Comparison of ENCODE assay signal across 9 cellular contexts in genomic region chr5:154967419-154968024, GRCh38. TPM values are rescaled to one million over a fixed set of nuclear protein-coding genes. Genes with fewer than 3 reads are reported as not detected.
DNase-seq lines count a peak whose midpoint lies in the region; ATAC-seq, FAIRE-seq and TF ChIP-seq lines count a peak whose summit lies in the region.
"Had no signal": no experiment of that assay in that cellular context is flagged by ENCODE, and none has a peak within 500 bp of the region (broad histone marks: within the 10 kb centered on the region; RNA-seq: fewer than 3 reads in every experiment).

No MANE protein-coding gene starts in this region.

- H3K9me3 ChIP-seq in mammary epithelial cell (replicated peaks; ENCODE audit: insufficient read depth, low read length) (no peaks in the 10 kb centered on the region), uterus (no peaks in the 10 kb centered on the region)

- no peaks in the 10 kb centered on the region for H3K4me1 ChIP-seq in mammary epithelial cell (ENCODE audit: insufficient read depth, low read length)
- no peaks in the 10 kb centered on the region for H3K4me1 ChIP-seq in uterus

- dilution Hi-C loops in mammary epithelial cell (cut with HindIII; ENCODE audit: low sequenced_read_pairs) = no loop called here

- no peak overlapping the region for H3K27ac Mint-ChIP-seq in mesothelial cell of epicardium
- no peak overlapping the region for H3K27ac Mint-ChIP-seq in naive thymus-derived CD8-positive, alpha-beta T cell

- no peak overlapping the region for H3K4me3 Mint-ChIP-seq in mesothelial cell of epicardium
- no peak overlapping the region for H3K4me3 Mint-ChIP-seq in naive thymus-derived CD8-positive, alpha-beta T cell

- WGBS in mammary epithelial cell (ENCODE audit: low coverage, missing lambda C conversion rate) = 77% methylated on average over 5 of the region's 5 CpGs

- H3K4me3 ChIP-seq in mammary epithelial cell (replicated peaks in 1 of 3; ENCODE audit: insufficient read depth in 1 of 3, low read depth in 2 of 3, low read length in 3 of 3) = no peak overlapping the region
- no peak overlapping the region for H3K4me3 ChIP-seq in uterus

- H2AFZ ChIP-seq in mammary epithelial cell (ENCODE audit: low read depth, low read length) = no peak overlapping the region

- in situ Hi-C loops in mammary epithelial cell (cut with MboI; ENCODE audit: low sequenced_read_pairs in 2 of 2) = no loop called here

- H3K9ac ChIP-seq in mammary epithelial cell (ENCODE audit: insufficient read depth, low read length) = no peak overlapping the region

- H3K9me3 Mint-ChIP-seq in mesothelial cell of epicardium = no peaks in the 10 kb centered on the region
- no peaks in the 10 kb centered on the region for H3K9me3 Mint-ChIP-seq in naive thymus-derived CD8-positive, alpha-beta T cell

- no peaks in the 10 kb centered on the region for H3K27me3 ChIP-seq in mammary epithelial cell (ENCODE audit: insufficient read depth, low read length)
- H3K27me3 ChIP-seq in uterus = no peaks in the 10 kb centered on the region

- DNase-seq in D721Med (ENCODE audit: insufficient read length, low spot score) = no peak
- DNase-seq in HuH-7 (ENCODE audit: low spot score) = peak; percentile 17
- no peak for DNase-seq in mammary epithelial cell
- no peak for DNase-seq in mesothelial cell of epicardium (ENCODE audit: low spot score in 2 of 2, unreplicated experiment in 2 of 2)
- no peak for DNase-seq in DMS114 treated with DMSO at 0.1 percent for 48 hours (lab: John Stamatoyannopoulos, UW; ENCODE audit: unreplicated experiment)
- no peak for DNase-seq in uterus
- no peak for DNase-seq in naive thymus-derived CD8-positive, alpha-beta T cell

- H3K4me2 ChIP-seq in mammary epithelial cell (ENCODE audit: insufficient read depth, low read depth, low read length) = no peak overlapping the region

- H4K20me1 ChIP-seq in mammary epithelial cell (ENCODE audit: insufficient read depth, low read length) = no peaks in the 10 kb centered on the region

- no peaks in the 10 kb centered on the region for H3K27me3 Mint-ChIP-seq in mesothelial cell of epicardium (ENCODE audit: low read depth)
- no peaks in the 10 kb centered on the region for H3K27me3 Mint-ChIP-seq in naive thymus-derived CD8-positive, alpha-beta T cell

- no peaks in the 10 kb centered on the region for H3K4me1 Mint-ChIP-seq in mesothelial cell of epicardium
- H3K4me1 Mint-ChIP-seq in naive thymus-derived CD8-positive, alpha-beta T cell = peaks cover 2 to 12% (median 4%) of the 10 kb centered on the region in 4 donors

- TF ChIP-seq CTCF in D721Med (IDR thresholded peaks at IDR 0.05; ENCODE audit: insufficient read depth, missing control alignments) (peak; percentile 61), mammary epithelial cell (conservative IDR thresholded peaks at IDR 0.05 in 1 of 2, IDR thresholded peaks at IDR 0.05 in 1 of 2; ENCODE audit: extremely low read depth in 1 of 2, insufficient read depth in 1 of 2, low read depth in 1 of 2, low read length in 2 of 2) (peak; percentile 56 to 64), mesothelial cell of epicardium (IDR thresholded peaks at IDR 0.05; ENCODE audit: unreplicated experiment) (peak; percentile 53), uterus (IDR thresholded peaks at IDR 0.05) (peak in 2 of 4 experiments; percentile 9 to 11)

- H3K79me2 ChIP-seq in mammary epithelial cell (ENCODE audit: insufficient read depth, low read length) = peaks cover 14% of the 10 kb centered on the region

- no peak overlapping the region for H3K27ac ChIP-seq in mammary epithelial cell (ENCODE audit: insufficient read depth, low read depth, low read length)
- no peak overlapping the region for H3K27ac ChIP-seq in uterus

- POLR2A ChIA-PET in naive thymus-derived CD8-positive, alpha-beta T cell (lab: Charles Lee) = no interaction called here

- FAIRE-seq in D721Med (lab: Jason Lieb, UNC) = peak; percentile 16

- CTCF ChIA-PET in mammary epithelial cell (lab: Charles Lee; ENCODE audit: low non-redundant PET) = interaction anchor here (1.0 kb wide), 1 partner anchor 37 kb away, joined by 5 read pairs; no protein-coding TSS in a partner anchor

- no peak for TF ChIP-seq POLR2A in uterus (IDR thresholded peaks at IDR 0.05)

- H3K36me3 ChIP-seq in mammary epithelial cell (ENCODE audit: insufficient read depth, low read length) (peaks cover 2% of the 10 kb centered on the region), uterus (no peaks in the 10 kb centered on the region)

- H3K36me3 Mint-ChIP-seq in mesothelial cell of epicardium = peaks cover 15% of the 10 kb centered on the region
- peaks cover 7 to 73% (median 22%) of the 10 kb centered on the region in 3 donors for H3K36me3 Mint-ChIP-seq in naive thymus-derived CD8-positive, alpha-beta T cell

- intact Hi-C loops in mammary epithelial cell (cut with micrococcal nuclease) (loop anchor here (1.0 kb wide), 1 partner anchor 37 kb away; no protein-coding TSS in a partner anchor), uterus (cut with DNase I; ENCODE audit: low total_unique reads) (no loop called here)

- ATAC-seq in HG03571 (IDR thresholded peaks at IDR 0.05; ENCODE audit: unreplicated experiment) = no peak
- ATAC-seq in naive thymus-derived CD8-positive, alpha-beta T cell = no peak
- ATAC-seq: esophagus mucosa had no signal

- BruUV-seq in mammary epithelial cell (replicated peaks; lab: Mats Ljungman, UMichigan) = no TSS peak

RNA-seq across cellular contexts. Expression of gene MRPL22, which starts 26.6 kb away (rescaled TPM):
- total RNA-seq in mammary epithelial cell (10 to 100 TPM in 1 of 2 donors, 1 to 10 TPM in 1; 7.7 to 58.1 TPM), mesothelial cell of epicardium (36.0 to 46.4 TPM (median 41.7 TPM) in 3 replicates), uterus (10 to 100 TPM; 12.6 to 39.2 (median 22.7) TPM)
- 35.5 TPM for polyA plus RNA-seq in mammary epithelial cell
- 10.1 TPM for polyA minus RNA-seq in mammary epithelial cell
- 10 to 100 TPM; 25.6 to 27.2 TPM for total RNA-seq in naive thymus-derived CD8-positive, alpha-beta T cell
- polyA plus RNA-seq in naive thymus-derived CD8-positive, alpha-beta T cell = 100 to 1,000 TPM in 1 of 3 donors, 10 to 100 TPM in 2; 71.8 to 108 (median 88.8) TPM

RNA-seq across cellular contexts. Expression of gene GEMIN5, which starts 29.5 kb away (rescaled TPM):
- total RNA-seq in mammary epithelial cell (10 to 100 TPM; 21.2 to 23.0 TPM), mesothelial cell of epicardium (21.9 to 25.0 TPM (median 22.0 TPM) in 3 replicates), uterus (10 to 100 TPM in 3 of 4 donors, 1 to 10 TPM in 1; 10.0 to 26.5 (median 19.3) TPM)
- polyA plus RNA-seq in mammary epithelial cell = 12.6 TPM
- polyA minus RNA-seq in mammary epithelial cell = 49.3 TPM
- 10 to 100 TPM; 16.3 to 18.7 TPM for total RNA-seq in naive thymus-derived CD8-positive, alpha-beta T cell
- 10 to 100 TPM in 1 of 3 donors, 1 to 10 TPM in 2; 6.2 to 10.5 (median 9.5) TPM for polyA plus RNA-seq in naive thymus-derived CD8-positive, alpha-beta T cell

RNA-seq across cellular contexts. Expression of gene KIF4B, which starts 46.0 kb away (rescaled TPM):
- total RNA-seq in mammary epithelial cell (not detected), mesothelial cell of epicardium (0.07 to 0.11 TPM in 2 of 3 replicates, not detected in the other), uterus (under 1 TPM in 1 of 4 donors, not detected in 3; 0.07 TPM)
- polyA plus RNA-seq in mammary epithelial cell = 0.01 TPM
- 0.72 TPM for polyA minus RNA-seq in mammary epithelial cell
- not detected for total RNA-seq in naive thymus-derived CD8-positive, alpha-beta T cell
- polyA plus RNA-seq in naive thymus-derived CD8-positive, alpha-beta T cell = not detected
- total RNA-seq: esophagus mucosa had no signal
